15 cellular contexts compared by ENCODE assay signal in genomic region chr7:128341733-128342132, GRCh38. TPM values are rescaled to one million over a fixed set of nuclear protein-coding genes. Genes with fewer than 3 reads are reported as not detected.
DNase-seq lines count a peak whose midpoint lies in the region; ATAC-seq and TF ChIP-seq lines count a peak whose summit lies in the region.
"Had no signal": no experiment of that assay in that cellular context is flagged by ENCODE, and none has a peak within 500 bp of the region (broad histone marks: within the 10 kb centered on the region; RNA-seq: fewer than 3 reads in every experiment).

No MANE protein-coding gene starts in this region.

- H3K4me2 ChIP-seq in DND-41 (ENCODE audit: insufficient read depth, low read length) (peak overlapping the region; percentile 82), mesenchymal stem cell (ENCODE audit: low read length, poor library complexity, severe bottlenecking) (no peak overlapping the region)

- H2BK120ac ChIP-seq in mesenchymal stem cell (ENCODE audit: low read depth, low read length), result no peak overlapping the region

- H4K20me1 ChIP-seq in DND-41 (ENCODE audit: insufficient read depth, low read length), result peaks cover 17% of the 10 kb centered on the region

- H3K27ac ChIP-seq in A673 (ENCODE audit: low read depth, low read length, poor library complexity, severe bottlenecking) (no peak overlapping the region), DND-41 (ENCODE audit: low read length) (peak overlapping the region; percentile 26; the same call in 1 of the 2 replicates), mesenchymal stem cell (ENCODE audit: low read length, poor library complexity, severe bottlenecking) (no peak overlapping the region), ascending aorta (no peak overlapping the region)
- H3K27ac ChIP-seq: dorsolateral prefrontal cortex, neutrophil had no signal

- no peak overlapping the region for H3K4ac ChIP-seq in mesenchymal stem cell (ENCODE audit: low read depth in 1 of 2, low read length in 2 of 2)

- no peak overlapping the region for H4K8ac ChIP-seq in mesenchymal stem cell (ENCODE audit: low read length)

- no peak overlapping the region for H3K18ac ChIP-seq in mesenchymal stem cell (ENCODE audit: low read depth in 1 of 2, low read length in 2 of 2)

- no peak overlapping the region for H2BK12ac ChIP-seq in mesenchymal stem cell (ENCODE audit: low read length in 2 of 2)

- H3K4me3 Mint-ChIP-seq in WTC11, result peak overlapping the region; percentile 91

- H3K4me1 Mint-ChIP-seq in WTC11, result peaks cover 11% of the 10 kb centered on the region

- H3K27me3 Mint-ChIP-seq in WTC11 (ENCODE audit: low read depth), result peaks cover 4% of the 10 kb centered on the region
- H3K27me3 Mint-ChIP-seq: stimulated activated memory B cell treated with anti-CD40 and anti-IgM and Interleukin-4, amounts not matched to agents 10 μg/mL and 1 μg/mL and 100 μg/mL, for 72 hours had no signal

- 96% methylated on average over 6 of the region's 6 CpGs for WGBS in mesenchymal stem cell

- peaks cover 21% of the 10 kb centered on the region for H3K79me1 ChIP-seq in mesenchymal stem cell (replicated peaks; ENCODE audit: low read length, poor library complexity, severe bottlenecking)

- BruUV-seq in A673 (replicated peaks; lab: Mats Ljungman, UMichigan), result no TSS peak

- peak overlapping the region; percentile 82 for H3K9ac ChIP-seq in DND-41 (ENCODE audit: low read depth, low read length)
- H3K9ac ChIP-seq in mesenchymal stem cell (ENCODE audit: low read length), result peak overlapping the region; percentile 97

- H2AK5ac ChIP-seq in mesenchymal stem cell (ENCODE audit: low read length, severe bottlenecking), result no peak overlapping the region

- H3K27ac Mint-ChIP-seq in WTC11, result no peak overlapping the region

- CTCF ChIA-PET in A673 (lab: Charles Lee), result no interaction called here
- CTCF ChIA-PET in WTC11 (lab: Charles Lee), result interaction anchor here (0.7 kb wide), 1 partner anchor 39 kb away, joined by 3 read pairs; no protein-coding TSS in a partner anchor

- no peak for DNase-seq in A673 (ENCODE audit: low spot score)
- DNase-seq in DND-41, result no peak
- no peak for DNase-seq in WTC11 (ENCODE audit: low spot score)
- no peak for DNase-seq in mesenchymal stem cell
- no peak for DNase-seq in glomerular visceral epithelial cell (ENCODE audit: extremely low spot score)
- no peak for DNase-seq in GM20000 (ENCODE audit: low spot score)
- DNase-seq in NCI-H2107 treated with DMSO at 0.1 percent for 48 hours (lab: John Stamatoyannopoulos, UW; ENCODE audit: unreplicated experiment), result no peak
- DNase-seq in ascending aorta (ENCODE audit: low spot score in 2 of 2), result no peak
- DNase-seq: dorsolateral prefrontal cortex, kidney, NCI-H1105, SHP77 treated with DMSO at 0.1 percent for 48 hours had no signal

- no peak overlapping the region for H2BK5ac ChIP-seq in mesenchymal stem cell (ENCODE audit: low read depth, low read length, poor library complexity, severe bottlenecking)

- H3K36me3 ChIP-seq in A673 (ENCODE audit: insufficient read depth, low read length, poor library complexity, severe bottlenecking) (peaks cover 27% of the 10 kb centered on the region), DND-41 (ENCODE audit: insufficient read depth, low read length) (peaks cover 38% of the 10 kb centered on the region), mesenchymal stem cell (ENCODE audit: control insufficient read depth in 1 of 2, insufficient read depth in 2 of 2, low read depth in 1 of 2, low read length in 2 of 2) (peaks cover 7 to 33% of the 10 kb centered on the region in 2 experiments), ascending aorta (peaks cover 23 to 26% of the 10 kb centered on the region in 2 donors)

- H3K14ac ChIP-seq in mesenchymal stem cell (ENCODE audit: low read length in 2 of 2), result no peak overlapping the region

- H3K4me1 ChIP-seq in A673 (ENCODE audit: insufficient read depth, low read length, poor library complexity, severe bottlenecking), result peaks cover 10% of the 10 kb centered on the region
- peaks cover 33% of the 10 kb centered on the region for H3K4me1 ChIP-seq in DND-41 (ENCODE audit: insufficient read depth, low read length)
- H3K4me1 ChIP-seq in mesenchymal stem cell (ENCODE audit: control insufficient read depth, insufficient read depth, low read depth, low read length), result peaks cover 2% of the 10 kb centered on the region
- H3K4me1 ChIP-seq in ascending aorta, result peaks cover 4 to 13% of the 10 kb centered on the region in 2 donors

- H2AFZ ChIP-seq in DND-41 (ENCODE audit: low read depth, low read length) (no peak overlapping the region), mesenchymal stem cell (ENCODE audit: low read depth, low read length) (no peak overlapping the region)

- ATAC-seq in DND-41 (ENCODE audit: insufficient read depth, low read depth), result no peak
- no peak for ATAC-seq in WTC11
- ATAC-seq: stimulated activated memory B cell treated with anti-CD40 and anti-IgM and Interleukin-4, amounts not matched to agents 10 μg/mL and 1 μg/mL and 100 μg/mL, for 72 hours had no signal

- no peak overlapping the region for H2BK15ac ChIP-seq in mesenchymal stem cell (ENCODE audit: low read depth, poor library complexity, severe bottlenecking)

- TF ChIP-seq CTCF in A673 (conservative IDR thresholded peaks at IDR 0.05; ENCODE audit: low read depth, low read length) (no peak), DND-41 (IDR thresholded peaks at IDR 0.05; ENCODE audit: borderline replicate concordance, extremely low read depth, low read length, poor library complexity, severe bottlenecking) (no peak), WTC11 (IDR thresholded peaks at IDR 0.05) (no peak), GM20000 (IDR thresholded peaks at IDR 0.05; ENCODE audit: extremely low read depth, missing control alignments) (no peak), ascending aorta (IDR thresholded peaks at IDR 0.05) (no peak)

- no peaks in the 10 kb centered on the region for H3K9me3 Mint-ChIP-seq in WTC11
- H3K9me3 Mint-ChIP-seq: stimulated activated memory B cell treated with anti-CD40 and anti-IgM and Interleukin-4, amounts not matched to agents 10 μg/mL and 1 μg/mL and 100 μg/mL, for 72 hours had no signal

- no peaks in the 10 kb centered on the region for H3K9me3 ChIP-seq in A673 (ENCODE audit: low read depth, low read length, poor library complexity, severe bottlenecking)
- no peaks in the 10 kb centered on the region for H3K9me3 ChIP-seq in DND-41 (ENCODE audit: insufficient read depth, low read length, severe bottlenecking)
- no peaks in the 10 kb centered on the region for H3K9me3 ChIP-seq in mesenchymal stem cell (ENCODE audit: control insufficient read depth, low read length)
- H3K9me3 ChIP-seq in ascending aorta, result no peaks in the 10 kb centered on the region
- H3K9me3 ChIP-seq: neutrophil had no signal

- POLR2A ChIA-PET in A673 (lab: Charles Lee; ENCODE audit: low non-redundant PET), result no interaction called here
- POLR2A ChIA-PET in WTC11 (lab: Charles Lee), result interaction anchor here (0.7 kb wide), 1 partner anchor 157 kb away, joined by 6 read pairs; no protein-coding TSS in a partner anchor

- H3K27me3 ChIP-seq in A673 (replicated peaks; ENCODE audit: insufficient read depth, low read depth, low read length, poor library complexity) (no peaks in the 10 kb centered on the region), DND-41 (ENCODE audit: insufficient read depth, low read length, poor library complexity) (no peaks in the 10 kb centered on the region), mesenchymal stem cell (ENCODE audit: control insufficient read depth in 1 of 2, insufficient read depth in 1 of 2, low read length in 2 of 2) (no peaks in the 10 kb centered on the region), ascending aorta (no peaks in the 10 kb centered on the region)
- H3K27me3 ChIP-seq: dorsolateral prefrontal cortex, neutrophil had no signal

- H3K36me3 Mint-ChIP-seq in WTC11, result peaks cover 23% of the 10 kb centered on the region

- intact Hi-C loops in A673 (cut with micrococcal nuclease; ENCODE audit: unreplicated experiment), result no loop called here
- intact Hi-C loops in ascending aorta (cut with DNase I), result loop anchor here (5.0 to 10.0 kb wide), 4 partner anchors 116 to 949 kb away; partner anchors contain the start of genes ARF5, GCC1, HILPDA and TNPO3

- H3K4me3 ChIP-seq in A673 (ENCODE audit: low read depth, low read length, poor library complexity, severe bottlenecking), result peak overlapping the region; percentile 71
- peak overlapping the region in 1 of 2 experiments; percentile 80; a peak in 3 of 4 replicates for H3K4me3 ChIP-seq in DND-41 (ENCODE audit: low read depth in 1 of 2, low read length in 2 of 2)
- peak overlapping the region in 1 of 2 experiments; percentile 94 for H3K4me3 ChIP-seq in mesenchymal stem cell (ENCODE audit: insufficient read depth in 1 of 2, low read depth in 1 of 2, low read length in 2 of 2)
- peak overlapping the region in 1 of 2 donors; percentile 76 for H3K4me3 ChIP-seq in ascending aorta

- no peak overlapping the region for H4K91ac ChIP-seq in mesenchymal stem cell (ENCODE audit: low read length)

- no peak overlapping the region for H3K23ac ChIP-seq in mesenchymal stem cell (ENCODE audit: low read length in 2 of 2)

- peaks cover 45% of the 10 kb centered on the region for H3K79me2 ChIP-seq in DND-41 (ENCODE audit: insufficient read depth, low read length)

RNA-seq across cellular contexts. Expression of gene RBM28, which starts 2.0 kb away (rescaled TPM):
- total RNA-seq in A673 (2021) (95.7 and 100 TPM in 2 replicates), WTC11 (2021) (51.5 to 66.1 TPM (median 56.2 TPM) in 3 replicates), ascending aorta (23.8 TPM)
- 19.5 TPM for polyA plus RNA-seq in mesenchymal stem cell (2013, experiment 1 of 2)
- 17.7 TPM for polyA plus RNA-seq in mesenchymal stem cell (2013, experiment 2 of 2)

RNA-seq across cellular contexts. Expression of gene PRRT4, which starts 19.8 kb away (rescaled TPM):
- total RNA-seq in A673 (2021), result 38.8 and 42.4 TPM in 2 replicates
- 0.92 to 1.5 TPM (median 1.2 TPM) in 3 replicates for total RNA-seq in WTC11 (2021)
- polyA plus RNA-seq in mesenchymal stem cell (2013, experiment 1 of 2), result 0.07 TPM
- polyA plus RNA-seq in mesenchymal stem cell (2013, experiment 2 of 2), result 0.11 TPM
- total RNA-seq in ascending aorta, result 7.6 TPM
- total RNA-seq: fibroblast of villous mesenchyme, kidney had no signal
